ENCODE assay signal across 25 cellular contexts in the genomic region with DNA sequence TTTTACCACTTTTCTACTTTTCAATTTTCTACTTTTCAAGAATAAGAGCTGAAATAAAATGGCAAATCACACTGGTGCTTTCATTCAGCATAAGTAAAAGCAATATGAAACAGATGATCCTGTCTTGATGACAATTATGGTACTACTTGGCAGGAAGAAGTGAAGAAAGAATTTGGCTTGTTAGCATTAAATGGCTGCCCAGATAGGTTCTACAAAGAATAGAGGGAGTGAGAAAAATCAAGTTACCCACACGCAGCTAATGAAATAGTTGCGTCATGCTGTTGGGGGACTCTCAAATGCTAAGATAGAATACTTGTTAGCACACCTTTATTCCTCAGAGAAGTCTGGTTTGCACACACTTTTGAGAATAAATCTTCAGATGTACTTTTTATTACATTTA.
"Had no signal": no experiment of that assay in that cellular context is flagged by ENCODE, and none has a peak within 500 bp of the region (broad histone marks: within the 10 kb centered on the region; RNA-seq: fewer than 3 reads in every experiment).

No MANE protein-coding gene starts in this region.

- H3K36me3 ChIP-seq: breast epithelium, left lung, right lobe of liver, tibial artery had no signal

- H3K9me3 ChIP-seq: breast epithelium, left lung, right lobe of liver, tibial artery had no signal

- H3K27ac ChIP-seq: breast epithelium, left lung, right lobe of liver, tibial artery had no signal

- H3K4me3 Mint-ChIP-seq: activated B cell treated with CpG ODN at 0.5 μM for 24 hours; activated CD4-positive, alpha-beta T cell treated with anti-CD3 and anti-CD28 coated beads for 36 hours; activated naive CD8-positive, alpha-beta T cell; activated T-cell treated with anti-CD3 and anti-CD28 coated beads, Interleukin-2, amount 50 U/mL, for 4 hours; central memory CD8-positive, alpha-beta T cell; immature natural killer cell; nephron progenitor cell; stimulated activated effector memory CD8-positive, alpha-beta T cell treated with anti-CD3 and anti-CD28 coated beads, Interleukin-12 subunit alpha, Interleukin-12 subunit beta, amount 100 ng/mL, for 72 hours; stimulated activated naive CD8-positive, alpha-beta T cell treated with anti-CD3 and anti-CD28 coated beads, Interleukin-15, amount 100 ng/mL, for 72 hours had no signal

- H3K4me3 ChIP-seq: breast epithelium, left lung, right lobe of liver, skin epidermis, tibial artery had no signal

- H3K27ac Mint-ChIP-seq: activated B cell treated with CpG ODN at 0.5 μM for 24 hours; activated CD4-positive, alpha-beta T cell treated with anti-CD3 and anti-CD28 coated beads for 36 hours; activated naive CD8-positive, alpha-beta T cell; activated T-helper 2 cell treated with anti-CD3 and anti-CD28 coated beads, Interferon-gamma antibody, Interleukin-2, Interleukin-4, amounts not matched to agents 10 μg/mL and 5 μg/mL and 100 μg/mL, durations not matched to agents 14 hours and 24 hours and 36 hours; immature natural killer cell; nephron progenitor cell; stimulated activated effector memory CD8-positive, alpha-beta T cell treated with anti-CD3 and anti-CD28 coated beads, Interleukin-12 subunit alpha, Interleukin-12 subunit beta, amount 100 ng/mL, for 72 hours; stimulated activated naive CD8-positive, alpha-beta T cell treated with anti-CD3 and anti-CD28 coated beads, Interleukin-15, amount 100 ng/mL, for 72 hours had no signal

- ATAC-seq: activated CD4-positive, alpha-beta T cell treated with anti-CD3 and anti-CD28 coated beads for 36 hours; activated T-cell treated with anti-CD3 and anti-CD28 coated beads, Interleukin-2, amount 50 U/mL, for 4 hours; left lung; right lobe of liver; stimulated activated effector memory CD8-positive, alpha-beta T cell treated with anti-CD3 and anti-CD28 coated beads, Interleukin-12 subunit alpha, Interleukin-12 subunit beta, amount 100 ng/mL, for 72 hours; stimulated activated naive CD8-positive, alpha-beta T cell treated with anti-CD3 and anti-CD28 coated beads, Interleukin-15, amount 100 ng/mL, for 72 hours had no signal

- H3K9me3 Mint-ChIP-seq: activated B cell treated with CpG ODN at 0.5 μM for 24 hours; activated T-cell treated with anti-CD3 and anti-CD28 coated beads, Interleukin-2, amount 50 U/mL, for 4 hours; activated T-helper 2 cell treated with anti-CD3 and anti-CD28 coated beads, Interferon-gamma antibody, Interleukin-2, Interleukin-4, amounts not matched to agents 10 μg/mL and 5 μg/mL and 100 μg/mL, durations not matched to agents 14 hours and 24 hours and 36 hours; central memory CD8-positive, alpha-beta T cell; nephron progenitor cell; stimulated activated effector memory CD8-positive, alpha-beta T cell treated with anti-CD3 and anti-CD28 coated beads, Interleukin-12 subunit alpha, Interleukin-12 subunit beta, amount 100 ng/mL, for 72 hours; stimulated activated naive CD8-positive, alpha-beta T cell treated with anti-CD3 and anti-CD28 coated beads, Interleukin-15, amount 100 ng/mL, for 72 hours had no signal

- DNase-seq: activated B cell treated with CpG ODN at 0.5 μM for 24 hours; activated CD4-positive, alpha-beta T cell treated with anti-CD3 and anti-CD28 coated beads for 36 hours; activated CD4-positive, alpha-beta T cell treated with anti-CD3 and anti-CD28 coated beads, Interleukin-2, amount 50 U/mL, for 4 hours; activated CD8-positive, alpha-beta memory T cell treated with anti-CD3 and anti-CD28 coated beads for 24 hours; activated CD8-positive, alpha-beta memory T cell treated with anti-CD3 and anti-CD28 coated beads, Interleukin-2, amount 50 U/mL, for 4 hours; activated naive CD4-positive, alpha-beta T cell; activated T-cell treated with anti-CD3 and anti-CD28 coated beads, Interleukin-2, amount 50 U/mL, for 4 hours; effector memory CD4-positive, alpha-beta T cell; foreskin melanocyte; immature natural killer cell; left lung; nephron progenitor cell; nucleus accumbens; posterior cingulate gyrus; right lobe of liver; stimulated activated CD4-positive, alpha-beta T cell treated with anti-CD3 and anti-CD28 coated beads, Interleukin-1b, Interleukin-23, amount 100 ng/mL, for 48 hours; stimulated activated naive CD8-positive, alpha-beta T cell treated with anti-CD3 and anti-CD28 coated beads, Interleukin-15, amount 100 ng/mL, for 72 hours; T-helper 9 cell; tibial artery had no signal

- H3K4me1 ChIP-seq: breast epithelium, left lung, right lobe of liver, tibial artery had no signal

- H3K36me3 Mint-ChIP-seq: activated naive CD8-positive, alpha-beta T cell; immature natural killer cell; stimulated activated effector memory CD8-positive, alpha-beta T cell treated with anti-CD3 and anti-CD28 coated beads, Interleukin-12 subunit alpha, Interleukin-12 subunit beta, amount 100 ng/mL, for 72 hours had no signal

- H3K4me1 Mint-ChIP-seq: activated B cell treated with CpG ODN at 0.5 μM for 24 hours; activated CD4-positive, alpha-beta T cell treated with anti-CD3 and anti-CD28 coated beads for 36 hours; immature natural killer cell; nephron progenitor cell; stimulated activated effector memory CD8-positive, alpha-beta T cell treated with anti-CD3 and anti-CD28 coated beads, Interleukin-12 subunit alpha, Interleukin-12 subunit beta, amount 100 ng/mL, for 72 hours; stimulated activated naive CD8-positive, alpha-beta T cell treated with anti-CD3 and anti-CD28 coated beads, Interleukin-15, amount 100 ng/mL, for 72 hours had no signal

- H3K27me3 ChIP-seq: breast epithelium, left lung, right lobe of liver, tibial artery had no signal
